1 cellular context compared by ENCODE assay signal in genomic region chrX:47124466-47124865, GRCh38. TPM values are rescaled to one million over a fixed set of nuclear protein-coding genes. Genes with fewer than 3 reads are reported as not detected.
"Had no signal": no experiment of that assay in that cellular context is flagged by ENCODE, and none has a peak within 500 bp of the region (broad histone marks: within the 10 kb centered on the region; RNA-seq: fewer than 3 reads in every experiment).

No MANE protein-coding gene starts in this region.

RNA-seq across cellular contexts. Expression of gene RGN, which starts 46.2 kb away (rescaled TPM):
- total RNA-seq: myocyte had no signal
